Comparison of ENCODE assay signal across 12 cellular contexts in genomic region chr13:51520524-51520923, GRCh38.
DNase-seq lines count a peak whose midpoint lies in the region; ATAC-seq and TF ChIP-seq lines count a peak whose summit lies in the region.
"Had no signal": no experiment of that assay in that cellular context is flagged by ENCODE, and none has a peak within 500 bp of the region (broad histone marks: within the 10 kb centered on the region; RNA-seq: fewer than 3 reads in every experiment).

No MANE protein-coding gene starts in this region.

- intact Hi-C loops in left colon (cut with DNase I, micrococcal nuclease) (no loop called here), psoas muscle (cut with DNase I) (no loop called here), ascending aorta (cut with DNase I) (no loop called here)

- H3K4me3 ChIP-seq in choroid plexus epithelial cell (ENCODE audit: low read depth, low read length), result no peak overlapping the region
- H3K4me3 ChIP-seq in psoas muscle, result no peak overlapping the region
- no peak overlapping the region for H3K4me3 ChIP-seq in ascending aorta
- H3K4me3 ChIP-seq: SJCRH30 had no signal

- 54 to 70% (median 63%) methylated on average over 4 of the region's 4 CpGs for WGBS in psoas muscle, 3 donors

- H3K27ac ChIP-seq in psoas muscle, result no peak overlapping the region
- H3K27ac ChIP-seq in ascending aorta, result no peak overlapping the region
- H3K27ac ChIP-seq: SJCRH30 had no signal

- H3K4me1 ChIP-seq in psoas muscle (no peaks in the 10 kb centered on the region), ascending aorta (no peaks in the 10 kb centered on the region)
- H3K4me1 ChIP-seq: SJCRH30 had no signal

- H3K27me3 ChIP-seq in psoas muscle (ENCODE audit: insufficient read depth in 3 of 3, low read length in 2 of 3) (no peaks in the 10 kb centered on the region), ascending aorta (no peaks in the 10 kb centered on the region)
- H3K27me3 ChIP-seq: SJCRH30 had no signal

- H3K9me3 ChIP-seq in psoas muscle (no peaks in the 10 kb centered on the region), ascending aorta (no peaks in the 10 kb centered on the region)
- H3K9me3 ChIP-seq: SJCRH30 had no signal

- peak; percentile 80 for DNase-seq in EH (ENCODE audit: low read depth)
- DNase-seq in NCI-H446 treated with DMSO at 0.1 percent for 48 hours (lab: John Stamatoyannopoulos, UW), result peak; percentile 75
- peak; percentile 72 for DNase-seq in choroid plexus epithelial cell (ENCODE audit: low read depth)
- peak; percentile 32 for DNase-seq in myocyte (ENCODE audit: low read depth)
- DNase-seq in left colon, result no peak
- no peak for DNase-seq in psoas muscle
- no peak for DNase-seq in ascending aorta (ENCODE audit: low spot score in 2 of 2)
- DNase-seq in activated CD4-positive, alpha-beta T cell treated with anti-CD3 and anti-CD28 coated beads, Interleukin-2, amount 50 U/mL, for 1 hour, result no peak
- DNase-seq: effector CD4-positive, alpha-beta T cell; SJCRH30 had no signal

- TF ChIP-seq CTCF in choroid plexus epithelial cell (conservative IDR thresholded peaks at IDR 0.05; ENCODE audit: low read depth, low read length), result no peak
- no peak for TF ChIP-seq CTCF in psoas muscle (IDR thresholded peaks at IDR 0.05)
- no peak for TF ChIP-seq CTCF in ascending aorta (IDR thresholded peaks at IDR 0.05)

- H3K36me3 ChIP-seq in psoas muscle (ENCODE audit: insufficient read depth in 1 of 2, low read depth in 1 of 2) (no peaks in the 10 kb centered on the region), ascending aorta (no peaks in the 10 kb centered on the region)
- H3K36me3 ChIP-seq: SJCRH30 had no signal

- ATAC-seq in left colon (no peak), psoas muscle (no peak)
- ATAC-seq: naive thymus-derived CD8-positive, alpha-beta T cell; stimulated activated memory B cell treated with anti-CD40 and anti-IgM and Interleukin-4, amounts not matched to agents 10 μg/mL and 1 μg/mL and 100 μg/mL, for 72 hours had no signal

Comparison
In these comparisons a context has a peak if more than half of its experiments do, and no peak if none do; other contexts are left out.
1. DNase-seq: peak in EH (single experiment), NCI-H446 treated with DMSO at 0.1 percent for 48 hours (single experiment), choroid plexus epithelial cell (single experiment) and myocyte (single experiment); none in left colon (0 of 2), psoas muscle (0 of 2), ascending aorta (0 of 2) and activated CD4-positive, alpha-beta T cell treated with anti-CD3 and anti-CD28 coated beads, Interleukin-2, amount 50 U/mL, for 1 hour (single experiment).